In the genomic region with DNA sequence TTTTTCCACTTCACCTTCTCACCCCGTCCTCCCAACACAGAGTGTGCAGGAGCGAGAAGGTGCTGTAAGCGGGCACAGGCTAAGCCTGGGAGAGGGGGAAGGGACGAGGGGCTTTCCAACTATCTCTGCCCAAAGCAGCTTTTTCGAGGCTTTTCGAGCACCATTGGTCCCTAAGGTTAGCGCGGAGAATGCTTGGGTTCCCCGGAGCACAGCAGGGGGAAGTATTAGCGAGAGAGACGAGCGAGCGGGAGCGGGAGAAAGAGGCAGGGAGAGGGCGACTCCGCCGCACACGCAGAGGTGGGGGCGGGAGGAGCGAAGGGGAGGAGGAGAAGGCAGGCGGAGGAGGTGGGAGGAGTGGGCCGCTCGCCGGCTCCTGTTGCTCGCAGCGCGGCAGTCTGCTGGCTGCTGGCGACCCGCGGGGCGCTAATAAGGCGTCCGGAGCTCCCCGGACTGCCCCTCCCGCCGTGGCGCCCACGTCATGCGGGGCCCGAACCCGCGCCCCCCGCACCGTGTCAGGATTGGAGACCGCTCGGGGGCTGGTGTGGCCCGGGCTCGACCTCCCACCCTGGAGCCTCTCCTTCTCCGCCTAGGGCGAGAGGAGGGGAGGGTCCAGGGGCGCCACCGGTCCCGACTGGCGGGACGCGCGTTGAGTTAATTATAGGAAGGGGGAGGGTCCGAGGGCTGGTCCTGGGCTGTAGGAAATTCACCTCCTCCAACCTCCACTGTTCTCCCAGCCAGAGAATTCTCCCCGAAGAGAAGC, we compare ENCODE assay signal across 9 cellular contexts. TPM values are rescaled to one million over a fixed set of nuclear protein-coding genes. Genes with fewer than 3 reads are reported as not detected.
DNase-seq lines count a peak whose midpoint lies in the region; ATAC-seq, FAIRE-seq and TF ChIP-seq lines count a peak whose summit lies in the region.
"Had no signal": no experiment of that assay in that cellular context is flagged by ENCODE, and none has a peak within 500 bp of the region (broad histone marks: within the 10 kb centered on the region; RNA-seq: fewer than 3 reads in every experiment).

A gene (minus strand): TSS at position 263 of the 760 bp plus-strand sequence. CDS start 459 bp downstream, outside the sequence.

- FAIRE-seq in endothelial cell of umbilical vein (lab: Jason Lieb, UNC) = peak; percentile 4
- FAIRE-seq: A204.1 had no signal

- H3K36me3 ChIP-seq in endothelial cell of umbilical vein (ENCODE audit: control insufficient read depth in 2 of 2, extremely low read depth in 1 of 2, insufficient read depth in 2 of 2, low read length in 2 of 2) (no peaks in the 10 kb centered on the region), thymus (ENCODE audit: control insufficient read depth, insufficient read depth) (no peaks in the 10 kb centered on the region)

- no peaks in the 10 kb centered on the region for H3K79me2 ChIP-seq in endothelial cell of umbilical vein (ENCODE audit: control insufficient read depth, insufficient read depth, low read length)

- intact Hi-C loops in endothelial cell of umbilical vein (cut with micrococcal nuclease) = loop anchor here (10.0 kb wide), 2 partner anchors 244 to 406 kb away; no protein-coding TSS in a partner anchor

- H3K9ac ChIP-seq in endothelial cell of umbilical vein (replicated peaks; ENCODE audit: extremely low read depth, insufficient read depth, low read length) = peak within 1 kb of the TSS; percentile 73

- DNase-seq in DMS 273 (lab: John Stamatoyannopoulos, UW; ENCODE audit: unreplicated experiment) (peak; percentile 53), DMS 273 treated with DMSO at 0.1 percent for 48 hours (lab: John Stamatoyannopoulos, UW) (no peak), HuH-7 (ENCODE audit: low spot score) (peak; percentile 65), T-cell (peak in 2 of 34 experiments; percentile 2), endothelial cell of umbilical vein (ENCODE audit: low read depth, low spot score) (peak; percentile 56), lung microvascular endothelial cell (ENCODE audit: low read depth in 2 of 2) (peak; percentile 13 to 22)

- H3K4me3 ChIP-seq in endothelial cell of umbilical vein (replicated peaks in 1 of 3; ENCODE audit: insufficient read depth in 1 of 3, low read depth in 1 of 3, low read length in 3 of 3) = peak within 1 kb of the TSS; percentile 74 to 96 (median 86)
- peak within 1 kb of the TSS; percentile 54 for H3K4me3 ChIP-seq in thymus (ENCODE audit: low read length)

- H3K36me3 Mint-ChIP-seq in T-cell = no peaks in the 10 kb centered on the region

- H3K4me1 Mint-ChIP-seq in T-cell = peaks cover 20 to 27% (median 23%) of the 10 kb centered on the region in 3 donors

- peaks cover 24% of the 10 kb centered on the region for H3K4me1 ChIP-seq in endothelial cell of umbilical vein (ENCODE audit: control insufficient read depth, extremely low read depth, insufficient read depth, low read length)
- peaks cover 2% of the 10 kb centered on the region for H3K4me1 ChIP-seq in thymus (ENCODE audit: control insufficient read depth, insufficient read depth, low read length)

- no peaks in the 10 kb centered on the region for H3K9me3 ChIP-seq in endothelial cell of umbilical vein (replicated peaks; ENCODE audit: control insufficient read depth, insufficient read depth, low read length)
- H3K9me3 ChIP-seq in thymus (ENCODE audit: control insufficient read depth) = no peaks in the 10 kb centered on the region

- H3K27me3 Mint-ChIP-seq in T-cell = peaks cover 49 to 56% of the 10 kb centered on the region in 2 donors

- ATAC-seq in T-cell (replicated peaks in 1 of 4) (peak; percentile 16 to 38 (median 34)), GM19395 (IDR thresholded peaks at IDR 0.05; ENCODE audit: unreplicated experiment) (no peak)

- no peak for TF ChIP-seq POLR2A in endothelial cell of umbilical vein (IDR thresholded peaks at IDR 0.05; ENCODE audit: low read depth, low read length)

- H3K27ac ChIP-seq in endothelial cell of umbilical vein (ENCODE audit: insufficient read depth, low read depth, low read length) (peak within 1 kb of the TSS; percentile 24), thymus (ENCODE audit: low read depth) (peak within 1 kb of the TSS; percentile 58)

- H3K4me2 ChIP-seq in endothelial cell of umbilical vein (ENCODE audit: insufficient read depth, low read length) = peak within 1 kb of the TSS; percentile 100

- no peak for TF ChIP-seq CTCF in endothelial cell of umbilical vein (IDR thresholded peaks at IDR 0.05; ENCODE audit: extremely low read depth in 1 of 2, insufficient read depth in 1 of 2, low read depth in 1 of 2, low read length in 2 of 2)

- H3K4me3 Mint-ChIP-seq in T-cell = peak within 1 kb of the TSS; percentile 50 to 86 (median 68)

- POLR2A ChIA-PET in T-cell (lab: Charles Lee) = interaction anchor here in 1 of 2 donors (0.6 kb wide), 1 partner anchor 736 kb away, joined by 11 read pairs; no protein-coding TSS in a partner anchor
- POLR2A ChIA-PET in endothelial cell of umbilical vein (lab: Charles Lee) = no interaction called here

- CTCF ChIA-PET in T-cell (lab: Charles Lee) (no interaction called here), endothelial cell of umbilical vein (lab: Charles Lee) (interaction anchor here (1.2 to 2.4 kb wide), 4 partner anchors 7 to 249 kb away, joined by 3 to 7 read pairs (median 4); no protein-coding TSS in a partner anchor)

- no peak within 1 kb of the TSS for H3K27ac Mint-ChIP-seq in T-cell

- H3K27me3 ChIP-seq in endothelial cell of umbilical vein (ENCODE audit: control insufficient read depth in 2 of 2, insufficient read depth in 2 of 2, low read length in 2 of 2) = no peaks in the 10 kb centered on the region
- H3K27me3 ChIP-seq in thymus (ENCODE audit: control insufficient read depth, insufficient read depth) = peaks cover 6% of the 10 kb centered on the region

- 2% methylated on average over 59 of the region's 59 CpGs for WGBS in thymus

- no peaks in the 10 kb centered on the region for H4K20me1 ChIP-seq in endothelial cell of umbilical vein (replicated peaks; ENCODE audit: control insufficient read depth, extremely low read depth, insufficient read depth, low read length)

- no peaks in the 10 kb centered on the region for H3K9me1 ChIP-seq in endothelial cell of umbilical vein (replicated peaks; ENCODE audit: control insufficient read depth, extremely low read depth, insufficient read depth, low read length)

- H2AFZ ChIP-seq in endothelial cell of umbilical vein (ENCODE audit: low read depth, low read length) = peak within 1 kb of the TSS; percentile 100

- dilution Hi-C loops in endothelial cell of umbilical vein (cut with MboI; ENCODE audit: extremely low pct_ligation_motif_present, low sequenced_read_pairs) = no loop called here

- BruUV-seq in endothelial cell of umbilical vein (replicated peaks; lab: Mats Ljungman, UMichigan) = TSS peak; percentile 19

- H3K9me3 Mint-ChIP-seq in T-cell = no peaks in the 10 kb centered on the region

TF ChIP-seq in endothelial cell of umbilical vein, 7 proteins besides CTCF, POLR2A, EP300 and RAD21:
- TF ChIP-seq, protein P1, sequence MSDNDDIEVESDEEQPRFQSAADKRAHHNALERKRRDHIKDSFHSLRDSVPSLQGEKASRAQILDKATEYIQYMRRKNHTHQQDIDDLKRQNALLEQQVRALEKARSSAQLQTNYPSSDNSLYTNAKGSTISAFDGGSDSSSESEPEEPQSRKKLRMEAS (IDR thresholded peaks at IDR 0.05; ENCODE audit: insufficient read depth, insufficient read length) = no peak
- no peak for TF ChIP-seq EZH2 (IDR thresholded peaks at IDR 0.05; ENCODE audit: borderline replicate concordance, low read depth, low read length, severe bottlenecking)
- no peak for TF ChIP-seq MYC (IDR thresholded peaks at IDR 0.05; ENCODE audit: low read depth, low read length)
- no peak for TF ChIP-seq FOS (IDR thresholded peaks at IDR 0.05; ENCODE audit: borderline replicate concordance, insufficient read depth, low read length)
- no peak for TF ChIP-seq GATA2 (IDR thresholded peaks at IDR 0.05; ENCODE audit: insufficient read depth, insufficient read length, low read depth, low read length)
- no peak for TF ChIP-seq JUN (IDR thresholded peaks at IDR 0.05; ENCODE audit: borderline replicate concordance, insufficient read depth, insufficient read length, low read depth)
- no peak for TF ChIP-seq POLR2AphosphoS5 (IDR thresholded peaks at IDR 0.05; ENCODE audit: insufficient read depth, low read depth, low read length)

RNA-seq across cellular contexts. Expression of the gene that starts here (rescaled TPM):
- not detected for total RNA-seq in T-cell
- 1.3 and 1.5 TPM in 2 replicates for total RNA-seq in endothelial cell of umbilical vein
- polyA plus RNA-seq in endothelial cell of umbilical vein = 0.24 and 0.37 TPM in 2 replicates
- polyA plus RNA-seq in endothelial cell of umbilical vein (2011; cell fraction: cytosol; rRNA removed) = 0.27 and 0.28 TPM in 2 replicates
- 0.78 and 0.84 TPM in 2 replicates for polyA plus RNA-seq in endothelial cell of umbilical vein (2011; cell fraction: nucleus; rRNA removed)
- polyA plus RNA-seq in endothelial cell of umbilical vein (2012) = 0.25 and 0.27 TPM in 2 replicates
- polyA minus RNA-seq in endothelial cell of umbilical vein = 1.3 and 2.6 TPM in 2 replicates
- polyA minus RNA-seq in endothelial cell of umbilical vein (2011; cell fraction: cytosol; rRNA and poly(A)+ RNA removed) = not detected
- polyA minus RNA-seq in endothelial cell of umbilical vein (2011; cell fraction: nucleus; rRNA and poly(A)+ RNA removed) = 2.6 and 3.9 TPM in 2 replicates
- total RNA-seq in lung microvascular endothelial cell = 0.40 and 0.65 TPM in 2 replicates
- 1.1 TPM for polyA plus RNA-seq in thymus

Comparison
In these comparisons a context has a peak if more than half of its experiments do, and no peak if none do; other contexts are left out.
1. Peak in ATAC-seq in T-cell; RNA of the gene not detected or under 1 TPM.
2. Peak in DNase-seq in lung microvascular endothelial cell; RNA of the gene not detected or under 1 TPM.